34 cellular contexts compared by ENCODE assay signal in the genomic region with DNA sequence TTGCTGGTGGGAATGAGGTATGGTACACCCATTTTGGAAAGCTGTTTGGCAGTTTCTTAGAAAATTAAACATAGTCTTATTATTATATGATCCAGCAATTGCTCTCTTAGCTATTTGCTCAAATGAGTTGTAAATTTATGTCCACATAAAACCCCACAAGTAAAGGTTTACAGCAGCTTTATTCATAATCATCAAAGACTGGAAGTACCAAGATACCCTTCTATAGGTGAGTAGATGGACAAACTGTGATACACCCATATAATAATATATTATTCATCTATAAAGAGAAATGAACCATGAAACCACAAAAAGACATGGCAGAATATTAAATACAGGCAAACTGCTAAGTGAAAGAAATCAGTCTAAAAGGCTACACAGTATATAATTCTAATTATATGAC.
"Had no signal": no experiment of that assay in that cellular context is flagged by ENCODE, and none has a peak within 500 bp of the region (broad histone marks: within the 10 kb centered on the region; RNA-seq: fewer than 3 reads in every experiment).

No MANE protein-coding gene starts in this region.

- H3K36me3 ChIP-seq: MG63 had no signal

- H3K27me3 ChIP-seq: MG63 had no signal

- H3K27ac ChIP-seq: KMS-11 had no signal

- H3K9me3 ChIP-seq: MG63 had no signal

- H3K4me2 ChIP-seq: KMS-11 had no signal

- DNase-seq: Karpas-422, Kasumi-1, MG63, MM.1S, MV-4-11, NCI-H1048, NCI-H1092, NCI-H1092 treated with DMSO at 0.1 percent for 48 hours, NCI-H1105, NCI-H1105 treated with DMSO at 0.1 percent for 48 hours, NCI-H1417, NCI-H1417 treated with DMSO at 0.1 percent for 48 hours, NCI-H1436, NCI-H1436 treated with DMSO at 0.1 percent for 48 hours, NCI-H146, NCI-H1694, NCI-H1694 treated with DMSO at 0.1 percent for 48 hours, NCI-H187, NCI-H187 treated with DMSO at 0.1 percent for 48 hours, NCI-H1930, NCI-H2029, NCI-H2029 treated with DMSO at 0.1 percent for 48 hours, NCI-H2081, NCI-H2081 treated with DMSO at 0.1 percent for 48 hours, NCI-H2107, NCI-H2171, NCI-H2171 treated with DMSO at 0.1 percent for 48 hours, NCI-H2227 treated with DMSO at 0.1 percent for 48 hours, NCI-H226, NCI-H345, NCI-H446, NCI-H446 treated with DMSO at 0.1 percent for 48 hours, NCI-H510A had no signal

- H3K9ac ChIP-seq: KMS-11 had no signal

- H3K4me3 ChIP-seq: MG63 had no signal
